In genomic region chr14:102606296-102606695, GRCh38 we compare ENCODE assay signal across 14 cellular contexts.
DNase-seq lines count a peak whose midpoint lies in the region; ATAC-seq and TF ChIP-seq lines count a peak whose summit lies in the region.
"Had no signal": no experiment of that assay in that cellular context is flagged by ENCODE, and none has a peak within 500 bp of the region (broad histone marks: within the 10 kb centered on the region; RNA-seq: fewer than 3 reads in every experiment).

No MANE protein-coding gene starts in this region.

- H3K9me3 Mint-ChIP-seq in activated T-cell treated with anti-CD3 and anti-CD28 coated beads, Interleukin-2, amount 50 U/mL, for 24 hours, result no peaks in the 10 kb centered on the region

- DNase-seq in activated T-cell treated with anti-CD3 and anti-CD28 coated beads, Interleukin-2, amount 50 U/mL, for 24 hours, result no peak
- DNase-seq in activated T-cell treated with anti-CD3 and anti-CD28 coated beads for 4 hours (no peak), GM20000 (ENCODE audit: low spot score) (peak; percentile 73), germinal center (ENCODE audit: low spot score) (peak; percentile 40), anterior cingulate cortex (lab: John Stamatoyannopoulos, UW) (no peak)
- DNase-seq in stimulated activated naive CD4-positive, alpha-beta T cell treated with Interleukin-2 at 50 U/mL for 16 hours (lab: John Stamatoyannopoulos, UW), result no peak
- DNase-seq: effector CD4-positive, alpha-beta T cell; foreskin melanocyte; NCI-H1694; NCI-H526 treated with DMSO at 0.1 percent for 48 hours; stimulated activated CD8-positive, alpha-beta memory T cell treated with anti-CD3 and anti-CD28 coated beads, Interleukin-4, amount 100 ng/mL, for 48 hours; uterus had no signal

- H3K4me1 Mint-ChIP-seq in activated T-cell treated with anti-CD3 and anti-CD28 coated beads, Interleukin-2, amount 50 U/mL, for 24 hours (ENCODE audit: low read depth), result peaks cover 52% of the 10 kb centered on the region

- H3K27ac Mint-ChIP-seq in activated T-cell treated with anti-CD3 and anti-CD28 coated beads, Interleukin-2, amount 50 U/mL, for 24 hours, result peak overlapping the region; percentile 63

- H3K36me3 Mint-ChIP-seq in activated T-cell treated with anti-CD3 and anti-CD28 coated beads, Interleukin-2, amount 50 U/mL, for 24 hours (ENCODE audit: low read depth), result peaks cover 14% of the 10 kb centered on the region

- H3K27me3 Mint-ChIP-seq in activated T-cell treated with anti-CD3 and anti-CD28 coated beads, Interleukin-2, amount 50 U/mL, for 24 hours, result no peaks in the 10 kb centered on the region

- TF ChIP-seq CTCF in GM20000 (IDR thresholded peaks at IDR 0.05; ENCODE audit: extremely low read depth, missing control alignments), result no peak

- H3K4me3 Mint-ChIP-seq in activated T-cell treated with anti-CD3 and anti-CD28 coated beads, Interleukin-2, amount 50 U/mL, for 24 hours, result no peak overlapping the region

- ATAC-seq in HG03159 (IDR thresholded peaks at IDR 0.05; ENCODE audit: unreplicated experiment) (peak; percentile 41), GM21737 (IDR thresholded peaks at IDR 0.05; ENCODE audit: unreplicated experiment) (no peak)

Comparison
In these comparisons a context has a peak if more than half of its experiments do, and no peak if none do; other contexts are left out.
1. DNase-seq: peak in GM20000 (single experiment) and germinal center (single experiment); none in activated T-cell treated with anti-CD3 and anti-CD28 coated beads, Interleukin-2, amount 50 U/mL, for 24 hours (single experiment), activated T-cell treated with anti-CD3 and anti-CD28 coated beads for 4 hours (single experiment), stimulated activated naive CD4-positive, alpha-beta T cell treated with Interleukin-2 at 50 U/mL for 16 hours (single experiment) and anterior cingulate cortex (0 of 58).